ENCODE assay signal across 5 cellular contexts in genomic region chr15:52083037-52083359, GRCh38. TPM values are rescaled to one million over a fixed set of nuclear protein-coding genes. Genes with fewer than 3 reads are reported as not detected.
"Had no signal": no experiment of that assay in that cellular context is flagged by ENCODE, and none has a peak within 500 bp of the region (broad histone marks: within the 10 kb centered on the region; RNA-seq: fewer than 3 reads in every experiment).

No MANE protein-coding gene starts in this region.

RNA-seq across cellular contexts. Expression of gene BCL2L10, which starts 29.6 kb away (rescaled TPM):
- total RNA-seq: astrocyte, chondrocyte, left ventricle myocardium superior had no signal
- polyA plus RNA-seq: fibroblast of lung; naive thymus-derived CD8-positive, alpha-beta T cell had no signal
